In the genomic region with DNA sequence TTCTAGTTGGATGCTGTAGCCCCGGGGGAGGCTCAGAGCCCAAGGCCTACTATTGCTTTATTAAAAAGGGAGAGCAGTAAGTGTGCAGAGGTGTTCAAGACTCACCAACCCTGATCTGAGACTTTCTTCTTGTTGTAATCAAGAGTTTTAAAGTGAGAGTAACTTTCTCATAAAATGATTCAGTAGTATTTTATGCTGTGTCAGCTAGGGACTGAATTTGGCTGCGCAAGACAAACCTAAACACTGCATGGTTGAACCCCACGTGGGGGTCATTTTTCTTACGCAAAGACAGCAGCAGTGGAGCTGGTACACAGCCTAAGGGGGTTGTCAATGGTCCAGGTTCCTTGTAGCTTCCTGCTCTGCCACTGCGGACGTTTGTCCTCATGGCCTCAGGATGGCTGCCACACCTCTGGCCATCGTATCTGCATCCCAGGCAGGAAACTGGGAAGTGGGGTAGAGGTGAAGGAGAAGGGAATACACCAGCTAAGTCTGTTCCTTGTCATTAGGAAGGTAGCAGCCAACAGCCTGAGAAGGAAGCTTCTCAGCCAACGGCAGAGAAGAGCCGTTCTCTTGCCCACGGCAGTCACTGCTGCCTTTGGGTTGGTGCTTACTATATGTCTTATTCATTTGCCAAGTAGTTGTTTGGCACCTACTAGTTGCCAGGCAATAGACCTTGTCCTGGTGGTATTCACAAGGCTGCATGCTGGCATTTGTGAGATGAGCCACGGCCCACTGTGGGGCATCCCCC, we compare ENCODE assay signal across 23 cellular contexts. TPM values are rescaled to one million over a fixed set of nuclear protein-coding genes. Genes with fewer than 3 reads are reported as not detected.
"Had no signal": no experiment of that assay in that cellular context is flagged by ENCODE, and none has a peak within 500 bp of the region (broad histone marks: within the 10 kb centered on the region; RNA-seq: fewer than 3 reads in every experiment).

No MANE protein-coding gene starts in this region.

- H3K27ac ChIP-seq: dorsolateral prefrontal cortex, esophagus squamous epithelium, ovary, prostate gland, thyroid gland, upper lobe of right lung had no signal

- H3K9me3 Mint-ChIP-seq: natural killer cell had no signal

- H3K27me3 Mint-ChIP-seq: activated CD4-positive, alpha-beta memory T cell treated with anti-CD3 and anti-CD28 coated beads, Interleukin-2, amount 10 ng/mL, durations not matched to agents 7 days and 5 days had no signal

- H3K36me3 ChIP-seq: esophagus squamous epithelium, gastrocnemius medialis, ovary, prostate gland, thyroid gland, upper lobe of right lung had no signal

- H3K4me3 Mint-ChIP-seq: activated CD4-positive, alpha-beta memory T cell treated with anti-CD3 and anti-CD28 coated beads, Interleukin-2, amount 10 ng/mL, durations not matched to agents 7 days and 5 days; activated naive CD4-positive, alpha-beta T cell treated with anti-CD3 and anti-CD28 coated beads for 36 hours; activated naive CD8-positive, alpha-beta T cell treated with anti-CD3 and anti-CD28 coated beads, Interleukin-2, amount 10 ng/mL, durations not matched to agents 7 days and 5 days; activated T-cell treated with anti-CD3 and anti-CD28 coated beads, Interleukin-2, amount 50 U/mL, for 72 hours; effector memory CD8-positive, alpha-beta T cell; natural killer cell; T-helper 17 cell had no signal

- H3K4me3 ChIP-seq: dorsolateral prefrontal cortex, esophagus squamous epithelium, gastrocnemius medialis, heart left ventricle, ovary, prostate gland, thyroid gland, upper lobe of right lung had no signal

- H3K36me3 Mint-ChIP-seq: activated naive CD8-positive, alpha-beta T cell treated with anti-CD3 and anti-CD28 coated beads, Interleukin-2, amount 10 ng/mL, durations not matched to agents 7 days and 5 days; natural killer cell had no signal

- H3K27me3 ChIP-seq: dorsolateral prefrontal cortex, gastrocnemius medialis, heart left ventricle, ovary, thyroid gland had no signal

- H3K27ac Mint-ChIP-seq: activated CD4-positive, alpha-beta memory T cell treated with anti-CD3 and anti-CD28 coated beads, Interleukin-2, amount 10 ng/mL, durations not matched to agents 7 days and 5 days; activated naive CD4-positive, alpha-beta T cell treated with anti-CD3 and anti-CD28 coated beads for 36 hours; activated naive CD8-positive, alpha-beta T cell treated with anti-CD3 and anti-CD28 coated beads, Interleukin-2, amount 10 ng/mL, durations not matched to agents 7 days and 5 days; activated T-cell treated with anti-CD3 and anti-CD28 coated beads, Interleukin-2, amount 50 U/mL, for 72 hours; natural killer cell; T-helper 17 cell had no signal

- H3K4me1 Mint-ChIP-seq: natural killer cell had no signal

- H3K4me1 ChIP-seq: prostate gland, upper lobe of right lung had no signal

- H3K9me3 ChIP-seq: gastrocnemius medialis, ovary, prostate gland, thyroid gland, upper lobe of right lung had no signal

- ATAC-seq: activated T-cell treated with anti-CD3 and anti-CD28 coated beads, Interleukin-2, amount 50 U/mL, for 72 hours; effector memory CD8-positive, alpha-beta T cell; natural killer cell; T-helper 17 cell had no signal

- DNase-seq: activated CD4-positive, alpha-beta memory T cell treated with anti-CD3 and anti-CD28 coated beads, Interleukin-2, amount 10 ng/mL, durations not matched to agents 7 days and 5 days; activated CD4-positive, alpha-beta T cell treated with anti-CD3 and anti-CD28 coated beads for 48 hours; activated effector memory CD4-positive, alpha-beta T cell treated with Interleukin-2 at 50 U/mL for 16 hours; activated naive CD4-positive, alpha-beta T cell treated with anti-CD3 and anti-CD28 coated beads for 36 hours; activated naive CD8-positive, alpha-beta T cell treated with anti-CD3 and anti-CD28 coated beads, Interleukin-2, amount 10 ng/mL, durations not matched to agents 7 days and 5 days; activated T-cell treated with anti-CD3 and anti-CD28 coated beads, Interleukin-2, amount 50 U/mL, for 72 hours; amygdala; dorsolateral prefrontal cortex; effector memory CD8-positive, alpha-beta T cell; esophagus squamous epithelium; mammary epithelial cell; midbrain; natural killer cell; ovary; stimulated activated CD4-positive, alpha-beta T cell treated with anti-CD3 and anti-CD28 coated beads, Interleukin-4, amount 100 ng/mL, for 24 hours; stimulated activated naive CD4-positive, alpha-beta T cell treated with Interleukin-2 at 50 U/mL for 16 hours; SW 1271; T-helper 17 cell; thyroid gland; upper lobe of right lung had no signal

RNA-seq across cellular contexts. Expression of a gene that starts 44.7 kb away (rescaled TPM):
- total RNA-seq: activated naive CD4-positive, alpha-beta T cell treated with anti-CD3 and anti-CD28 coated beads for 36 hours; activated naive CD8-positive, alpha-beta T cell treated with anti-CD3 and anti-CD28 coated beads, Interleukin-2, amount 10 ng/mL, durations not matched to agents 7 days and 5 days; activated T-cell treated with anti-CD3 and anti-CD28 coated beads, Interleukin-2, amount 50 U/mL, for 72 hours; T-helper 17 cell had no signal
